Comparison of ENCODE assay signal across 12 cellular contexts in the genomic region with DNA sequence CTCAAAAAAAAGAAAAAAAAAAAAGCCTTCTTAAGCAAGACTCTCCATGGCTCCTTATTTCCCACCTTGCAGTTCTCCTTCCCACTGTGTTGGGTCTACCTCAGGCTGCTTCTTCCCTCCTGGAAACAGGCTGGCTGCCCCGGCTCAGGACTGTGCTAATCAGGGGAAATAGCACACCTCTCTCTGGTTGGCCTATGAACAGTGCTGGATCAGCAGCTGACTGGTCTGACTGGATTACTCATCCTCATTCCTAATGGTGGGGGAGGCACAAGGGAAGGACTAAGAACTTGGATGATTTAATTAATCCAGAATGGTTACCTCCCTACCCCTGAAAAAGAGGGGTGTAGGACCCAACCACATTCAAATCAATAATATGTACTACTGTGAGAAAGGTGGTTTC. TPM values are rescaled to one million over a fixed set of nuclear protein-coding genes. Genes with fewer than 3 reads are reported as not detected.
A peak's percentile ranks its signal among the peaks of the same experiment; 100 is the strongest.
DNase-seq lines count a peak whose midpoint lies in the region; ATAC-seq, FAIRE-seq and TF ChIP-seq lines count a peak whose summit lies in the region.
"Had no signal": no experiment of that assay in that cellular context is flagged by ENCODE, and none has a peak within 500 bp of the region (broad histone marks: within the 10 kb centered on the region; RNA-seq: fewer than 3 reads in every experiment).

No MANE protein-coding gene starts in this region.

- no peaks in the 10 kb centered on the region for H3K9me3 Mint-ChIP-seq in CD8-positive, alpha-beta T cell

- POLR2A ChIA-PET in CD8-positive, alpha-beta T cell (lab: Charles Lee): interaction anchor here (0.9 kb wide), 1 partner anchor 11 kb away, joined by 3 read pairs; no protein-coding TSS in a partner anchor

- no peaks in the 10 kb centered on the region for H3K27me3 Mint-ChIP-seq in CD8-positive, alpha-beta T cell (ENCODE audit: low read depth)
- H3K27me3 Mint-ChIP-seq: B cell had no signal

- intact Hi-C loops in left ventricle myocardium superior (cut with micrococcal nuclease): loop anchor here (10.0 kb wide), 1 partner anchor 45 kb away; the partner anchor contains the start of gene STK38
- intact Hi-C loops in CD8-positive, alpha-beta T cell (cut with DNase I, micrococcal nuclease): loop anchor here (10.0 kb wide), 2 partner anchors 465 to 905 kb away; partner anchors contain the start of gene FKBP5 (in 1 of the 2)

- no peaks in the 10 kb centered on the region for H3K9me3 ChIP-seq in CD8-positive, alpha-beta T cell (ENCODE audit: low read length)

- peak; percentile 83 for DNase-seq in AG08395 (ENCODE audit: low spot score)
- peak; percentile 79 for DNase-seq in HTR-8/SVneo (ENCODE audit: insufficient read length, low spot score)
- peak; percentile 70 for DNase-seq in brain microvascular endothelial cell
- peak; percentile 89 for DNase-seq in iris pigment epithelial cell (ENCODE audit: low read depth)
- no peak for DNase-seq in left ventricle myocardium superior
- no peak for DNase-seq in CD8-positive, alpha-beta T cell
- DNase-seq in stimulated activated CD4-positive, alpha-beta T cell treated with anti-CD3 and anti-CD28 coated beads, Interleukin-4, amount 100 ng/mL, for 4 hours: no peak
- DNase-seq in GM13977 (ENCODE audit: low spot score): no peak
- DNase-seq: activated naive CD4-positive, alpha-beta T cell; left colon; NCI-H187 treated with DMSO at 0.1 percent for 48 hours had no signal

- no peak overlapping the region for H3K27ac Mint-ChIP-seq in CD8-positive, alpha-beta T cell

- H3K4me1 Mint-ChIP-seq in CD8-positive, alpha-beta T cell (ENCODE audit: low read depth): peaks cover 20% of the 10 kb centered on the region

- FAIRE-seq in HTR-8/SVneo (lab: Jason Lieb, UNC): peak; percentile 83

- TF ChIP-seq CTCF in brain microvascular endothelial cell (IDR thresholded peaks at IDR 0.05; ENCODE audit: low read depth, low read length, missing control alignments) (no peak), GM13977 (IDR thresholded peaks at IDR 0.05; ENCODE audit: extremely low read depth, insufficient read depth, missing control alignments) (no peak)
- no peak for TF ChIP-seq CTCF in CD8-positive, alpha-beta T cell (IDR thresholded peaks at IDR 0.05)

- peaks cover 11% of the 10 kb centered on the region for H3K36me3 Mint-ChIP-seq in CD8-positive, alpha-beta T cell

- H3K27me3 ChIP-seq in brain microvascular endothelial cell (replicated peaks): no peaks in the 10 kb centered on the region
- H3K27me3 ChIP-seq in CD8-positive, alpha-beta T cell (ENCODE audit: insufficient read depth, low read length): no peaks in the 10 kb centered on the region

- H3K27ac ChIP-seq in brain microvascular endothelial cell: no peak overlapping the region
- no peak overlapping the region for H3K27ac ChIP-seq in CD8-positive, alpha-beta T cell (ENCODE audit: low read depth, low read length)

- no peak overlapping the region for H3K4me3 ChIP-seq in brain microvascular endothelial cell (ENCODE audit: low read depth, low read length)
- H3K4me3 ChIP-seq in CD8-positive, alpha-beta T cell (ENCODE audit: low read depth, low read length): no peak overlapping the region

- CTCF ChIA-PET in CD8-positive, alpha-beta T cell (lab: Charles Lee): no interaction called here

- in situ Hi-C loops in brain microvascular endothelial cell (cut with HindIII; ENCODE audit: low pct_ligation_motif_present, low sequenced_read_pairs): no loop called here
- in situ Hi-C loops in GM13977 (cut with MboI; ENCODE audit: low pct_unique_long_range_greater_than_20kb, low sequenced_read_pairs, unreplicated experiment): loop anchor here (10.0 kb wide), 1 partner anchor 155 kb away; no protein-coding TSS in a partner anchor

- H3K4me3 Mint-ChIP-seq in CD8-positive, alpha-beta T cell: no peak overlapping the region

- no peak for ATAC-seq in left ventricle myocardium superior
- ATAC-seq in CD8-positive, alpha-beta T cell: no peak
- ATAC-seq: left colon had no signal

- H3K4me1 ChIP-seq in CD8-positive, alpha-beta T cell (ENCODE audit: insufficient read depth, low read length): peaks cover 18% of the 10 kb centered on the region

- peaks cover 4% of the 10 kb centered on the region for H3K36me3 ChIP-seq in brain microvascular endothelial cell (replicated peaks)
- H3K36me3 ChIP-seq in CD8-positive, alpha-beta T cell (ENCODE audit: insufficient read depth, low read length): no peaks in the 10 kb centered on the region

RNA-seq across cellular contexts. Expression of gene SRSF3, which starts 3.9 kb away (rescaled TPM):
- 123 TPM for total RNA-seq in left ventricle myocardium superior
- 100 to 1,000 TPM; 620 to 627 TPM for total RNA-seq in CD8-positive, alpha-beta T cell

RNA-seq across cellular contexts. Expression of gene STK38, which starts 43.0 kb away (rescaled TPM):
- total RNA-seq in left ventricle myocardium superior: 19.4 TPM
- total RNA-seq in CD8-positive, alpha-beta T cell: 10 to 100 TPM; 37.6 to 38.7 TPM

Comparison
In these comparisons a context has a peak if more than half of its experiments do, and no peak if none do; other contexts are left out.
1. DNase-seq: peak in AG08395 (single experiment), HTR-8/SVneo (single experiment), brain microvascular endothelial cell (single experiment) and iris pigment epithelial cell (single experiment); none in left ventricle myocardium superior (single experiment), CD8-positive, alpha-beta T cell (0 of 7), stimulated activated CD4-positive, alpha-beta T cell treated with anti-CD3 and anti-CD28 coated beads, Interleukin-4, amount 100 ng/mL, for 4 hours (0 of 2) and GM13977 (single experiment).